ENCODE assay signal across 11 cellular contexts in the genomic region with DNA sequence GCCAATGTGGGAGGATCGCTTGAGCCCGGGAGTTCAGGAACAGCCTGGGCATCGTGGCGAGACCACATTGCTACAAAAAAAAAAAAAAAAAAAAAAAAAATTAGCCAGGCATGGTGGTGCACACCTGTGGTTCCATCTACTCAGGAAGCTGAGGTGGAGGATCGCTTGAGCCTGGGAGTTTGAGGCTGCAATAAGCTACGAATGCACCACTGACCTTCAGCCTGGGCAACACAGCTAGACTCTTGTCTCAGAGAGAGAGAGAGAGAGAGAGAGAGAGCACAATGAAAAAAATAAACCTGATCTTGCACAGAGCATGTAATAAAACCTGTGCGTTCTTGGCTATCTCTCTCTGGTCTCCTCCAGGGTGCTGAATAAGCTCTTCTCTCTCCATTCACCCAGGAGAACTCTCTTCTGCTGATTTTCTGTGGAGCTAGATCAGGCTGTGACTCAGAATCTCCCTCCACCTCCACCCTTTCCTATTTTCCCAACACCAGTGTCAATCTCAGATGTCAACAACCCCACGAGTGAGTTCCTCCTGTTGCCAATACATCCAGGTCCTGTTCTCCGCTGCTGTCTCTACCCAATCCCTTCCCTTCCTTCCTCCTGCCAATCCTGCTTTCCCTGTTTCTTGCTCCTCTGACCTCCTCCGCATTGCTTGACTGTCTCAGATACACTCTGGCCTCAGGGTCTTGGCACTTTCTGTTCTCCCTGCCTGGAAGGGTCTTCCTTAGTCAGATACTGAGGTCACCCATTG. TPM values are rescaled to one million over a fixed set of nuclear protein-coding genes. Genes with fewer than 3 reads are reported as not detected.
DNase-seq lines count a peak whose midpoint lies in the region; ATAC-seq, FAIRE-seq and TF ChIP-seq lines count a peak whose summit lies in the region.
"Had no signal": no experiment of that assay in that cellular context is flagged by ENCODE, and none has a peak within 500 bp of the region (broad histone marks: within the 10 kb centered on the region; RNA-seq: fewer than 3 reads in every experiment).

No MANE protein-coding gene starts in this region.

- intact Hi-C loops in Right ventricle myocardium inferior (cut with DNase I) (no loop called here), Right ventricle myocardium superior (cut with DNase I) (loop anchor here (10.0 kb wide), 1 partner anchor 286 kb away; a partner anchor contains a TSS)
- intact Hi-C loops in activated CD4-positive, alpha-beta memory T cell treated with anti-CD3 and anti-CD28 coated beads for 36 hours (cut with micrococcal nuclease), result loop anchor here (1.0 kb wide), 1 partner anchor 21 kb away; no protein-coding TSS in a partner anchor

- FAIRE-seq in H54 (lab: Jason Lieb, UNC), result no peak

- no peaks in the 10 kb centered on the region for H3K36me3 Mint-ChIP-seq in activated CD4-positive, alpha-beta memory T cell treated with anti-CD3 and anti-CD28 coated beads for 36 hours
- H3K36me3 Mint-ChIP-seq in type B pancreatic cell, result no peaks in the 10 kb centered on the region
- H3K36me3 Mint-ChIP-seq: WTC11 had no signal

- H3K4me3 ChIP-seq in fibroblast of the aortic adventitia (ENCODE audit: low read depth, low read length), result no peak overlapping the region

- no peak for DNase-seq in Right ventricle myocardium inferior (ENCODE audit: missing footprints)
- DNase-seq in Right ventricle myocardium superior, result no peak
- DNase-seq in activated CD4-positive, alpha-beta memory T cell treated with anti-CD3 and anti-CD28 coated beads for 36 hours, result no peak
- DNase-seq in fibroblast of the aortic adventitia (ENCODE audit: low read depth), result peak; percentile 7
- DNase-seq in type B pancreatic cell (ENCODE audit: extremely low spot score, unreplicated experiment), result no peak
- no peak for DNase-seq in H54 (ENCODE audit: insufficient read length, low spot score)
- no peak for DNase-seq in NCI-H2227 (lab: John Stamatoyannopoulos, UW; ENCODE audit: unreplicated experiment)
- DNase-seq: glutamatergic neuron, NCI-H1048 had no signal

- no peak for TF ChIP-seq POLR2A in H54 (IDR thresholded peaks at IDR 0.05; ENCODE audit: low read depth, low read length)

- H3K4me3 Mint-ChIP-seq in activated CD4-positive, alpha-beta memory T cell treated with anti-CD3 and anti-CD28 coated beads for 36 hours, result peak overlapping the region; percentile 42
- H3K4me3 Mint-ChIP-seq in type B pancreatic cell, result no peak overlapping the region
- H3K4me3 Mint-ChIP-seq: WTC11 had no signal

- no peaks in the 10 kb centered on the region for H3K9me3 Mint-ChIP-seq in activated CD4-positive, alpha-beta memory T cell treated with anti-CD3 and anti-CD28 coated beads for 36 hours
- no peaks in the 10 kb centered on the region for H3K9me3 Mint-ChIP-seq in type B pancreatic cell
- H3K9me3 Mint-ChIP-seq: WTC11 had no signal

- POLR2A ChIA-PET in activated CD4-positive, alpha-beta memory T cell treated with anti-CD3 and anti-CD28 coated beads for 36 hours (lab: Charles Lee), result interaction anchor here (0.7 kb wide), 1 partner anchor 156 kb away, joined by 4 read pairs; no protein-coding TSS in a partner anchor

- peaks cover 25% of the 10 kb centered on the region for H3K4me1 Mint-ChIP-seq in activated CD4-positive, alpha-beta memory T cell treated with anti-CD3 and anti-CD28 coated beads for 36 hours (ENCODE audit: low read depth)
- peaks cover 10% of the 10 kb centered on the region for H3K4me1 Mint-ChIP-seq in type B pancreatic cell (ENCODE audit: unreplicated experiment)

- ATAC-seq in Right ventricle myocardium inferior (peak; percentile 4), Right ventricle myocardium superior (ENCODE audit: poor library complexity) (no peak), HG03159 (IDR thresholded peaks at IDR 0.05; ENCODE audit: unreplicated experiment) (no peak)
- ATAC-seq: WTC11 had no signal

- CTCF ChIA-PET in activated CD4-positive, alpha-beta memory T cell treated with anti-CD3 and anti-CD28 coated beads for 36 hours (lab: Charles Lee), result interaction anchor here (0.7 to 3.2 kb wide), 4 partner anchors 21 to 99 kb away, joined by 3 to 28 read pairs (median 8); a partner anchor contains a TSS

- no peak for TF ChIP-seq CTCF in fibroblast of the aortic adventitia (IDR thresholded peaks at IDR 0.05; ENCODE audit: insufficient read depth, low read length)
- no peak for TF ChIP-seq CTCF in type B pancreatic cell (conservative IDR thresholded peaks at IDR 0.05)

- no peaks in the 10 kb centered on the region for H3K27me3 Mint-ChIP-seq in activated CD4-positive, alpha-beta memory T cell treated with anti-CD3 and anti-CD28 coated beads for 36 hours
- H3K27me3 Mint-ChIP-seq in type B pancreatic cell, result peaks cover 12% of the 10 kb centered on the region

- H3K27ac Mint-ChIP-seq in activated CD4-positive, alpha-beta memory T cell treated with anti-CD3 and anti-CD28 coated beads for 36 hours, result peak overlapping the region; percentile 69
- H3K27ac Mint-ChIP-seq in type B pancreatic cell, result peak overlapping the region; percentile 22
- H3K27ac Mint-ChIP-seq: WTC11 had no signal

RNA-seq across cellular contexts. Expression of a gene that starts 3.4 kb away (rescaled TPM):
- 2.3 TPM for total RNA-seq in Right ventricle myocardium inferior
- 2.3 TPM for total RNA-seq in Right ventricle myocardium superior
- 10 to 100 TPM; 10.2 to 12.3 TPM for total RNA-seq in activated CD4-positive, alpha-beta memory T cell treated with anti-CD3 and anti-CD28 coated beads for 36 hours
- 0.09 and 1.4 TPM in 2 replicates for total RNA-seq in fibroblast of the aortic adventitia (ENCODE audit: low replicate concordance)
- 3.2 and 6.0 TPM in 2 replicates for total RNA-seq in type B pancreatic cell (ENCODE audit: low replicate concordance)

RNA-seq across cellular contexts. Expression of a gene that starts 16.4 kb away (rescaled TPM):
- total RNA-seq in Right ventricle myocardium inferior (4.9 TPM), Right ventricle myocardium superior (4.2 TPM), fibroblast of the aortic adventitia (ENCODE audit: low replicate concordance) (11.7 and 17.3 TPM in 2 replicates), type B pancreatic cell (ENCODE audit: low replicate concordance) (21.6 and 26.1 TPM in 2 replicates)
- 1 to 10 TPM; 6.6 to 7.0 TPM for total RNA-seq in activated CD4-positive, alpha-beta memory T cell treated with anti-CD3 and anti-CD28 coated beads for 36 hours

RNA-seq across cellular contexts. Expression of a gene that starts 21.8 kb away (rescaled TPM):
- total RNA-seq in Right ventricle myocardium inferior, result 33.5 TPM
- total RNA-seq in Right ventricle myocardium superior, result 32.7 TPM
- total RNA-seq in activated CD4-positive, alpha-beta memory T cell treated with anti-CD3 and anti-CD28 coated beads for 36 hours, result 10 to 100 TPM; 48.5 to 49.1 TPM
- total RNA-seq in fibroblast of the aortic adventitia (ENCODE audit: low replicate concordance), result 17.9 and 33.5 TPM in 2 replicates
- total RNA-seq in type B pancreatic cell (ENCODE audit: low replicate concordance), result 51.3 and 57.1 TPM in 2 replicates

RNA-seq across cellular contexts. Expression of a gene that starts 42.2 kb away (rescaled TPM):
- 174 TPM for total RNA-seq in Right ventricle myocardium inferior
- 59.5 TPM for total RNA-seq in Right ventricle myocardium superior
- total RNA-seq in activated CD4-positive, alpha-beta memory T cell treated with anti-CD3 and anti-CD28 coated beads for 36 hours, result not detected
- total RNA-seq in fibroblast of the aortic adventitia (ENCODE audit: low replicate concordance), result 2.2 and 4.2 TPM in 2 replicates
- total RNA-seq in type B pancreatic cell (ENCODE audit: low replicate concordance), result 2.3 and 7.9 TPM in 2 replicates

RNA-seq across cellular contexts. Expression of a gene that starts 51.9 kb away (rescaled TPM):
- total RNA-seq in Right ventricle myocardium inferior, result 172 TPM
- total RNA-seq in Right ventricle myocardium superior, result 178 TPM
- 10 to 100 TPM; 34.9 to 36.6 TPM for total RNA-seq in activated CD4-positive, alpha-beta memory T cell treated with anti-CD3 and anti-CD28 coated beads for 36 hours
- total RNA-seq in fibroblast of the aortic adventitia (ENCODE audit: low replicate concordance), result 26.3 and 35.5 TPM in 2 replicates
- total RNA-seq in type B pancreatic cell (ENCODE audit: low replicate concordance), result 40.8 and 42.1 TPM in 2 replicates
